17 cellular contexts compared by ENCODE assay signal in the genomic region with DNA sequence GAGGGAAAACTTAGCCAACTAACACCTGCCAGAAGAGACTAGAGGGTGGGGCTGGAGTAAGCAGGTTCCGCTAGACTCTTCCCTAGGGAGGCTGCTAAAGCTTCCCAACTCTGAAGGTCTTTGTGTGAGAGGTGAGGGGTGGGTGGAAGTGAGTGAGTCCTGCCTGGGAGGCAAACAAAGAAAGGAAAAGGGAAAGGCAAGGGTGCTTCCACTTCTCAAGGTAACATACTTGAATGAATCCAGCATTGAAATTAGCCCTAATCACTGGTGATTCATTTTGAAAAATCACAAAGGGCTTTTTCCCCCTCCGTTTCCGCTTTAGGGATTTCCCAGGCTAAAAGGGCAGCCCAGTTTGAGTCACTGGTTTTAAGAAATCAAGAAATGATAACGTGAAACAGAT.
DNase-seq lines count a peak whose midpoint lies in the region; ATAC-seq, FAIRE-seq and TF ChIP-seq lines count a peak whose summit lies in the region.
"Had no signal": no experiment of that assay in that cellular context is flagged by ENCODE, and none has a peak within 500 bp of the region (broad histone marks: within the 10 kb centered on the region; RNA-seq: fewer than 3 reads in every experiment).

No MANE protein-coding gene starts in this region.

- peaks cover 38% of the 10 kb centered on the region for H3K4me1 Mint-ChIP-seq in Calu3 (ENCODE audit: low read depth, unreplicated experiment)

- H3K4me3 Mint-ChIP-seq in Calu3 (ENCODE audit: low read depth, unreplicated experiment): peak overlapping the region; percentile 47
- H3K4me3 Mint-ChIP-seq: HFFc6 had no signal

- H3K36me3 ChIP-seq in RWPE2 (ENCODE audit: low read depth): no peaks in the 10 kb centered on the region
- no peaks in the 10 kb centered on the region for H3K36me3 ChIP-seq in lung (ENCODE audit: control insufficient read depth in 2 of 2, insufficient read depth in 2 of 2, low read length in 2 of 2)
- no peaks in the 10 kb centered on the region for H3K36me3 ChIP-seq in tibial nerve
- H3K36me3 ChIP-seq: esophagus muscularis mucosa, transverse colon had no signal

- no peak overlapping the region for H3K27ac ChIP-seq in RWPE2 (ENCODE audit: poor library complexity, severe bottlenecking)
- H3K27ac ChIP-seq in lung (ENCODE audit: low read depth in 1 of 2, low read length in 1 of 2): peak overlapping the region in 1 of 2 donors; percentile 59
- H3K27ac ChIP-seq in tibial nerve: peak overlapping the region in 1 of 4 donors; percentile 29
- H3K27ac ChIP-seq: parathyroid adenoma, transverse colon had no signal

- peaks cover 5% of the 10 kb centered on the region for H3K36me3 Mint-ChIP-seq in Calu3 (ENCODE audit: insufficient read depth, unreplicated experiment)

- CTCF ChIA-PET in Calu3 (lab: Charles Lee): interaction anchor here (0.8 to 1.2 kb wide), 3 partner anchors 11 to 238 kb away, joined by 3 read pairs; no protein-coding TSS in a partner anchor

- H3K9me3 ChIP-seq in RWPE2 (ENCODE audit: severe bottlenecking): no peaks in the 10 kb centered on the region
- H3K9me3 ChIP-seq in lung (ENCODE audit: control insufficient read depth in 2 of 2, insufficient read depth in 1 of 2, low read length in 1 of 2): no peaks in the 10 kb centered on the region
- no peaks in the 10 kb centered on the region for H3K9me3 ChIP-seq in tibial nerve
- H3K9me3 ChIP-seq: esophagus muscularis mucosa, transverse colon had no signal

- no peaks in the 10 kb centered on the region for H3K27me3 Mint-ChIP-seq in Calu3 (ENCODE audit: unreplicated experiment)

- ATAC-seq in RWPE2 (ENCODE audit: low read depth) (peak; percentile 68), lung (ENCODE audit: insufficient read depth, low FRiP score) (peak; percentile 38)

- H3K9me3 Mint-ChIP-seq in Calu3 (ENCODE audit: low read depth, unreplicated experiment): peaks cover 2% of the 10 kb centered on the region

- peak overlapping the region; percentile 98 for H3K27ac Mint-ChIP-seq in Calu3 (ENCODE audit: unreplicated experiment)
- H3K27ac Mint-ChIP-seq: HFFc6 had no signal

- intact Hi-C loops in Calu3 (cut with micrococcal nuclease; ENCODE audit: unreplicated experiment): no loop called here

- BruUV-seq in Calu3 (replicated peaks; lab: Mats Ljungman, UMichigan): no TSS peak

- WGBS in lung, 2 donors: 57 to 75% methylated on average over 4 of the region's 4 CpGs
- WGBS in tibial nerve, 2 donors: 38 to 39% methylated on average over 4 of the region's 4 CpGs

- H3K4me1 ChIP-seq in RWPE2 (ENCODE audit: insufficient read depth, poor library complexity, severe bottlenecking) (peaks cover 5% of the 10 kb centered on the region), lung (ENCODE audit: control insufficient read depth in 2 of 2, insufficient read depth in 2 of 2, low read length in 2 of 2) (peaks cover 0 to 10% of the 10 kb centered on the region in 2 donors), tibial nerve (peaks cover 0 to 28% (median 0%) of the 10 kb centered on the region in 4 donors)
- H3K4me1 ChIP-seq: parathyroid adenoma had no signal

- peak; percentile 43 for DNase-seq in Calu3
- DNase-seq in RWPE2 (ENCODE audit: low spot score): no peak
- peak; percentile 32 for DNase-seq in fibroblast of the aortic adventitia (ENCODE audit: low read depth)
- DNase-seq in lung (ENCODE audit: low spot score): no peak
- no peak for DNase-seq in tibial nerve (ENCODE audit: low spot score in 2 of 2)
- DNase-seq in T1000 (lab: John Stamatoyannopoulos, UW): no peak
- DNase-seq in H54 (ENCODE audit: insufficient read length, low spot score): no peak
- no peak for DNase-seq in T-helper 9 cell
- DNase-seq: activated CD8-positive, alpha-beta memory T cell treated with anti-CD3 and anti-CD28 coated beads for 24 hours; activated gamma-delta T cell; central memory CD4-positive, alpha-beta T cell; HFFc6; NCI-H1930; stimulated activated CD8-positive, alpha-beta memory T cell treated with anti-CD3 and anti-CD28 coated beads, Interleukin-4, amount 100 ng/mL, for 48 hours; transverse colon had no signal

- H3K27me3 ChIP-seq in RWPE2 (ENCODE audit: insufficient read depth, poor library complexity, severe bottlenecking) (no peaks in the 10 kb centered on the region), lung (ENCODE audit: control insufficient read depth, insufficient read depth) (no peaks in the 10 kb centered on the region), tibial nerve (no peaks in the 10 kb centered on the region)
- H3K27me3 ChIP-seq: esophagus muscularis mucosa, transverse colon had no signal

- TF ChIP-seq CTCF in Calu3 (IDR thresholded peaks at IDR 0.05; ENCODE audit: unreplicated experiment) (no peak), RWPE2 (IDR thresholded peaks at IDR 0.05; ENCODE audit: poor library complexity, severe bottlenecking) (no peak), fibroblast of the aortic adventitia (IDR thresholded peaks at IDR 0.05; ENCODE audit: insufficient read depth, low read length) (no peak), lung (IDR thresholded peaks at IDR 0.05; ENCODE audit: control extremely low read depth, extremely low read depth) (no peak), tibial nerve (IDR thresholded peaks at IDR 0.05) (no peak)

- H3K4me3 ChIP-seq in RWPE2 (ENCODE audit: severe bottlenecking): no peak overlapping the region
- no peak overlapping the region for H3K4me3 ChIP-seq in fibroblast of the aortic adventitia (ENCODE audit: low read depth, low read length)
- H3K4me3 ChIP-seq in lung: no peak overlapping the region
- H3K4me3 ChIP-seq in tibial nerve: no peak overlapping the region
- H3K4me3 ChIP-seq: esophagus muscularis mucosa, transverse colon had no signal

- TF ChIP-seq POLR2A in tibial nerve (IDR thresholded peaks at IDR 0.05) (no peak), H54 (IDR thresholded peaks at IDR 0.05; ENCODE audit: low read depth, low read length) (no peak)

- TF ChIP-seq EP300 in tibial nerve (IDR thresholded peaks at IDR 0.05): peak in 1 of 2 donors; percentile 61

- no peak for FAIRE-seq in H54 (lab: Jason Lieb, UNC)

Comparison
In these comparisons a context has a peak if more than half of its experiments do, and no peak if none do; other contexts are left out.
1. DNase-seq: peak in Calu3 (single experiment) and fibroblast of the aortic adventitia (single experiment); none in RWPE2 (single experiment), lung (single experiment), tibial nerve (0 of 2), T1000 (single experiment), H54 (single experiment) and T-helper 9 cell (single experiment).